8 cellular contexts compared by ENCODE assay signal in genomic region chr1:33161061-33161681, GRCh38. TPM values are rescaled to one million over a fixed set of nuclear protein-coding genes. Genes with fewer than 3 reads are reported as not detected.
DNase-seq lines count a peak whose midpoint lies in the region; ATAC-seq and TF ChIP-seq lines count a peak whose summit lies in the region.

No MANE protein-coding gene starts in this region.

- intact Hi-C loops in left ventricle myocardium superior (cut with micrococcal nuclease) = no loop called here

- no peaks in the 10 kb centered on the region for H3K9me3 ChIP-seq in Peyer's patch

- peaks cover 0 to 18% (median 0%) of the 10 kb centered on the region in 3 donors for H3K36me3 ChIP-seq in Peyer's patch

- TF ChIP-seq CTCF in Peyer's patch (IDR thresholded peaks at IDR 0.05) = no peak

- ATAC-seq in left ventricle myocardium superior = peak; percentile 82
- no peak for ATAC-seq in HG03439 (IDR thresholded peaks at IDR 0.05; ENCODE audit: unreplicated experiment)
- ATAC-seq in HG03432 (IDR thresholded peaks at IDR 0.05; ENCODE audit: unreplicated experiment) = no peak

- H3K4me1 ChIP-seq in Peyer's patch = peaks cover 0 to 9% (median 0%) of the 10 kb centered on the region in 4 donors

- TF ChIP-seq POLR2A in Peyer's patch (IDR thresholded peaks at IDR 0.05) = no peak

- H3K27me3 ChIP-seq in Peyer's patch = no peaks in the 10 kb centered on the region

- DNase-seq in NCI-H1417 (lab: John Stamatoyannopoulos, UW) (peak in 2 of 3 experiments; percentile 91 to 96), amniotic epithelial cell (ENCODE audit: low read depth) (peak; percentile 27), left ventricle myocardium superior (peak; percentile 84), retina (peak; percentile 93), HPDE6-E6E7 (ENCODE audit: extremely low spot score) (no peak), Peyer's patch (no peak)

- H3K27ac ChIP-seq in Peyer's patch = no peak overlapping the region

- H3K4me3 ChIP-seq in Peyer's patch = no peak overlapping the region

RNA-seq across cellular contexts. Expression of gene TRIM62, which starts 20.7 kb away (rescaled TPM):
- total RNA-seq in left ventricle myocardium superior (2.0 TPM), Peyer's patch (10 to 100 TPM in 3 of 4 donors, 1 to 10 TPM in 1; 3.5 to 22.8 (median 17.9) TPM)

Comparison
In these comparisons a context has a peak if more than half of its experiments do, and no peak if none do; other contexts are left out.
1. DNase-seq: peak in NCI-H1417 (2 of 3), amniotic epithelial cell (single experiment), left ventricle myocardium superior (single experiment) and retina (single experiment); none in HPDE6-E6E7 (single experiment) and Peyer's patch (0 of 3).